ENCODE assay signal across 1 cellular context in genomic region chr12:52023182-52023975, GRCh38.
A peak's percentile ranks its signal among the peaks of the same experiment; 100 is the strongest.
TF ChIP-seq lines count a peak whose summit lies in the region.

No MANE protein-coding gene starts in this region.

TF ChIP-seq in K562, 482 proteins besides CTCF, POLR2A, EP300 and RAD21 (continued from another document and continues in another):
- TF ChIP-seq THAP12 (CRISPR knock-in tag; IDR thresholded peaks at IDR 0.05) (peak; percentile 22; the same call in 1 of the 2 replicates), MAFG (tag; conservative IDR thresholded peaks at IDR 0.05) (no peak), PHF8 (IDR thresholded peaks at IDR 0.05; ENCODE audit: borderline replicate concordance, low read length) (no peak), ATF7 (IDR thresholded peaks at IDR 0.05) (peak; percentile 53; the same call in 1 of the 2 replicates), TFAP4 (CRISPR knock-in tag; IDR thresholded peaks at IDR 0.05; ENCODE audit: borderline replicate concordance) (peak; percentile 58; the same call in 1 of the 2 replicates), CBX2 (IDR thresholded peaks at IDR 0.05; ENCODE audit: insufficient read depth, low read length, poor library complexity, severe bottlenecking) (no peak), ATF4 (CRISPR knock-in tag; IDR thresholded peaks at IDR 0.05) (no peak), SMAD1 (IDR thresholded peaks at IDR 0.05; ENCODE audit: low read depth, low read length, partially characterized antibody) (no peak), ZNF79 (CRISPR knock-in tag; IDR thresholded peaks at IDR 0.05; ENCODE audit: low read depth) (no peak), SMC3 (conservative IDR thresholded peaks at IDR 0.05; ENCODE audit: insufficient read depth, low read depth, low read length) (peak; percentile 90), NFIX (CRISPR knock-in tag; IDR thresholded peaks at IDR 0.05; ENCODE audit: low read depth) (no peak), DDX20 (tag; IDR thresholded peaks at IDR 0.05; ENCODE audit: low read depth) (no peak), L3MBTL2 (IDR thresholded peaks at IDR 0.05) (peak; percentile 63), RCOR1 (IDR thresholded peaks at IDR 0.05; ENCODE audit: borderline replicate concordance in 1 of 2, low read depth in 2 of 2, low read length in 2 of 2) (no peak; a peak in 1 of 4 replicates), ZNF518B (CRISPR knock-in tag; IDR thresholded peaks at IDR 0.05) (no peak), MTF1 (CRISPR knock-in tag; IDR thresholded peaks at IDR 0.05; ENCODE audit: borderline replicate concordance) (no peak), RBM15 (IDR thresholded peaks at IDR 0.05; ENCODE audit: insufficient read depth, low read length) (no peak), ZC3H11A (IDR thresholded peaks at IDR 0.05; ENCODE audit: low read depth, low read length) (no peak), THRA (IDR thresholded peaks at IDR 0.05) (no peak), ZBTB11 (CRISPR knock-in tag; IDR thresholded peaks at IDR 0.05) (no peak), CHD7 (IDR thresholded peaks at IDR 0.05; ENCODE audit: low read depth, low read length) (no peak), BRCA1 (IDR thresholded peaks at IDR 0.05) (no peak), BRCA1 (CRISPR knock-in tag; IDR thresholded peaks at IDR 0.05) (0 out of 2 replicates have a peak, but pooled peaks have one; percentile 53), SAFB (IDR thresholded peaks at IDR 0.05; ENCODE audit: borderline replicate concordance, low read depth, low read length) (peak; percentile 25; the same call in 1 of the 2 replicates), ZSCAN29 (IDR thresholded peaks at IDR 0.05) (no peak), STAG1 (CRISPR knock-in tag; IDR thresholded peaks at IDR 0.05; ENCODE audit: borderline replicate concordance) (peak; percentile 70; the same call in 1 of the 2 replicates), PHF21A (IDR thresholded peaks at IDR 0.05; ENCODE audit: borderline replicate concordance, low read depth) (no peak), ZNF717 (CRISPR knock-in tag; IDR thresholded peaks at IDR 0.05) (no peak), PURB (CRISPR knock-in tag; IDR thresholded peaks at IDR 0.05; ENCODE audit: low read depth) (no peak), ZNF740 (CRISPR knock-in tag; IDR thresholded peaks at IDR 0.05) (no peak), ZNF740 (tag; IDR thresholded peaks at IDR 0.05) (no peak)
